ENCODE assay signal across 8 cellular contexts in genomic region chr6:158817298-158818007, GRCh38. TPM values are rescaled to one million over a fixed set of nuclear protein-coding genes. Genes with fewer than 3 reads are reported as not detected.
DNase-seq lines count a peak whose midpoint lies in the region; ATAC-seq and TF ChIP-seq lines count a peak whose summit lies in the region.

No MANE protein-coding gene starts in this region.

- H3K36me3 Mint-ChIP-seq in T-helper 17 cell (ENCODE audit: low read depth) (peaks cover 18% of the 10 kb centered on the region), memory B cell (peaks cover 43% of the 10 kb centered on the region)

- H3K9ac ChIP-seq in HUES6 (ENCODE audit: low read length): peak overlapping the region; percentile 92

- peak overlapping the region; percentile 83 for H3K4me3 ChIP-seq in HUES6 (ENCODE audit: low read depth, low read length)
- H3K4me3 ChIP-seq in upper lobe of left lung: peak overlapping the region; percentile 74 to 95 (median 86)

- 14 to 19% methylated on average over 13 to 20 of the region's 20 CpGs for WGBS in upper lobe of left lung, 2 donors

- H3K4me3 Mint-ChIP-seq in T-helper 17 cell (peak overlapping the region; percentile 96), memory B cell (peak overlapping the region; percentile 98)

- no peak for TF ChIP-seq EP300 in upper lobe of left lung (IDR thresholded peaks at IDR 0.05)

- peak in 2 of 4 donors; percentile 31 to 39 for TF ChIP-seq POLR2A in upper lobe of left lung (IDR thresholded peaks at IDR 0.05)

- peaks cover 3% of the 10 kb centered on the region for H3K9me3 Mint-ChIP-seq in memory B cell

- peaks cover 40% of the 10 kb centered on the region for H3K4me1 ChIP-seq in HUES6 (ENCODE audit: control insufficient read depth, insufficient read depth, low read length)
- H3K4me1 ChIP-seq in upper lobe of left lung: peaks cover 35 to 64% (median 48%) of the 10 kb centered on the region in 4 donors

- H3K9me3 ChIP-seq in HUES6 (ENCODE audit: control insufficient read depth, insufficient read depth, low read depth, low read length) (no peaks in the 10 kb centered on the region; the same call in 1 of the 2 replicates), T-helper 17 cell (ENCODE audit: control insufficient read depth, low read length, poor library complexity, severe bottlenecking) (no peaks in the 10 kb centered on the region), upper lobe of left lung (no peaks in the 10 kb centered on the region)

- H3K36me3 ChIP-seq in HUES6 (ENCODE audit: control insufficient read depth, insufficient read depth, low read length): peaks cover 55% of the 10 kb centered on the region
- H3K36me3 ChIP-seq in upper lobe of left lung: peaks cover 0 to 19% (median 2%) of the 10 kb centered on the region in 4 donors

- TF ChIP-seq CTCF in upper lobe of left lung (IDR thresholded peaks at IDR 0.05): no peak

- ATAC-seq in T-helper 17 cell (no peak), memory B cell (ENCODE audit: low read depth) (no peak), upper lobe of left lung (ENCODE audit: low FRiP score in 2 of 2) (peak; percentile 7 to 15), HG03442 (IDR thresholded peaks at IDR 0.05; ENCODE audit: unreplicated experiment) (no peak)

- H3K27ac Mint-ChIP-seq in T-helper 17 cell (peak overlapping the region; percentile 99), memory B cell (peak overlapping the region; percentile 100)

- DNase-seq in Ammon's horn (ENCODE audit: low spot score) (peak; percentile 20), T-helper 17 cell (no peak), memory B cell (ENCODE audit: low spot score in 2 of 2) (peak in 1 of 2 donors; percentile 44), upper lobe of left lung (peak in 1 of 2 donors; percentile 84), foreskin melanocyte (no peak)
- peak; percentile 30 for DNase-seq in effector CD4-positive, alpha-beta T cell

- H3K27me3 Mint-ChIP-seq in T-helper 17 cell (no peaks in the 10 kb centered on the region), memory B cell (no peaks in the 10 kb centered on the region)

- peaks cover 47% of the 10 kb centered on the region for H3K4me1 Mint-ChIP-seq in T-helper 17 cell
- peaks cover 37% of the 10 kb centered on the region for H3K4me1 Mint-ChIP-seq in memory B cell

- H3K27ac ChIP-seq in HUES6 (ENCODE audit: low read depth, low read length) (peak overlapping the region; percentile 45; the same call in 1 of the 2 replicates), upper lobe of left lung (peak overlapping the region; percentile 95 to 100 (median 98))

- H3K27me3 ChIP-seq in HUES6 (ENCODE audit: control insufficient read depth, insufficient read depth, low read length) (peaks cover 3% of the 10 kb centered on the region; the same call in 1 of the 2 replicates), upper lobe of left lung (no peaks in the 10 kb centered on the region)

RNA-seq across cellular contexts. Expression of gene EZR, which starts 1.7 kb away (rescaled TPM):
- total RNA-seq in T-helper 17 cell (100 to 1,000 TPM; 341 to 361 TPM), upper lobe of left lung (100 to 1,000 TPM; 188 to 810 (median 346) TPM)

Comparison
In these comparisons a context has a peak if more than half of its experiments do, and no peak if none do; other contexts are left out.
1. DNase-seq: peak in Ammon's horn (single experiment) and effector CD4-positive, alpha-beta T cell (single experiment); none in T-helper 17 cell (0 of 3) and foreskin melanocyte (single experiment).
2. ATAC-seq: peak in upper lobe of left lung (2 of 2); none in T-helper 17 cell (single experiment), memory B cell (single experiment) and HG03442 (single experiment).